12 cellular contexts compared by ENCODE assay signal in the genomic region with DNA sequence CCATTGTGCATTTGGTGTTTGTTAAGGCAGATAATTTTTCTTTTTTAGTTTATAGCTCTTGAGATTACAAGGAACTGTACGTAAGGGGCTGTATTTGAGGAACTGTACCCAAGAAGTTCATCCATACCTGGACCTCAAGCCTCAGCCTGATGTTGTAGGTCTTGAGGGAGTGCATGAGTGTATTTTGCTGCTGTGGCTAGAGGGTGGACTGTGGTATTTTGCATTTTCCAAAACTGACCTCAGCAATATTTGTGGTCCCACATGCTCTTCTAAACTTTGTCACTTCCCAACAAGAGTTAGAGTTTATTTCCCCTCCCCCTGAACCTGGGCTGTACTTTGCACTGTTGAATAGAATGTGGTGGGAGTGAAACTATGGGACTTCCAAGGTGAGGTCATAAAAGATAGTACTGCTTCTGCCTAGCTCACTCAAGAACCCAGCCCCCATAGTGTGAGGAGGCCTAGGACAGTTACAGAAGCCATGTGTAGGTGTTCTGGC. TPM values are rescaled to one million over a fixed set of nuclear protein-coding genes. Genes with fewer than 3 reads are reported as not detected.
DNase-seq lines count a peak whose midpoint lies in the region; ATAC-seq, FAIRE-seq and TF ChIP-seq lines count a peak whose summit lies in the region.
"Had no signal": no experiment of that assay in that cellular context is flagged by ENCODE, and none has a peak within 500 bp of the region (broad histone marks: within the 10 kb centered on the region; RNA-seq: fewer than 3 reads in every experiment).

No MANE protein-coding gene starts in this region.

- in situ Hi-C loops in gastrocnemius medialis (cut with MboI; ENCODE audit: low sequenced_read_pairs in 4 of 4): no loop called here

- peak; percentile 85 for FAIRE-seq in GM18507 (lab: Jason Lieb, UNC)

- no peaks in the 10 kb centered on the region for H3K4me1 ChIP-seq in gastrocnemius medialis
- H3K4me1 ChIP-seq: right lobe of liver had no signal

- DNase-seq in GM18507 (ENCODE audit: extremely low spot score, insufficient read length, low read depth): no peak
- peak; percentile 33 for DNase-seq in NCI-H226
- DNase-seq in NCI-H1930 (lab: John Stamatoyannopoulos, UW): no peak
- no peak for DNase-seq in gastrocnemius medialis
- no peak for DNase-seq in head of caudate nucleus
- DNase-seq in caudate nucleus (lab: John Stamatoyannopoulos, UW): no peak
- DNase-seq: CD4-positive, CD25-positive, alpha-beta regulatory T cell; IMR-90; NCI-H2227 treated with DMSO at 0.1 percent for 48 hours; right lobe of liver had no signal

- intact Hi-C loops in gastrocnemius medialis (cut with DNase I; ENCODE audit: low total_unique reads): no loop called here
- intact Hi-C loops in head of caudate nucleus (cut with DNase I): no loop called here

- H3K36me3 ChIP-seq in gastrocnemius medialis: no peaks in the 10 kb centered on the region
- H3K36me3 ChIP-seq: right lobe of liver had no signal

- no peaks in the 10 kb centered on the region for H3K27me3 ChIP-seq in gastrocnemius medialis
- H3K27me3 ChIP-seq: right lobe of liver had no signal

- no peak overlapping the region for H3K4me3 ChIP-seq in gastrocnemius medialis
- H3K4me3 ChIP-seq: right lobe of liver had no signal

- TF ChIP-seq POLR2A in gastrocnemius medialis (IDR thresholded peaks at IDR 0.05): no peak

- H3K27ac ChIP-seq in gastrocnemius medialis (no peak overlapping the region), caudate nucleus (ENCODE audit: low read depth, low read length) (no peak overlapping the region)
- H3K27ac ChIP-seq: right lobe of liver had no signal

- no peak for TF ChIP-seq CTCF in gastrocnemius medialis (IDR thresholded peaks at IDR 0.05 in 4 of 5, conservative IDR thresholded peaks at IDR 0.05 in 1 of 5)

- no peaks in the 10 kb centered on the region for H3K9me3 ChIP-seq in gastrocnemius medialis
- H3K9me3 ChIP-seq: right lobe of liver had no signal

- ATAC-seq in GM19438 (IDR thresholded peaks at IDR 0.05; ENCODE audit: low read depth, unreplicated experiment): peak; percentile 72
- peak; percentile 98 for ATAC-seq in HG02938 (IDR thresholded peaks at IDR 0.05; ENCODE audit: unreplicated experiment)
- no peak for ATAC-seq in gastrocnemius medialis

RNA-seq across cellular contexts. Expression of gene FBXO33, which starts 42.2 kb away (rescaled TPM):
- total RNA-seq in gastrocnemius medialis: 1 to 10 TPM; 5.3 to 8.0 (median 5.9) TPM

Comparison
In these comparisons a context has a peak if more than half of its experiments do, and no peak if none do; other contexts are left out.
1. ATAC-seq: peak in GM19438 (single experiment) and HG02938 (single experiment); none in gastrocnemius medialis (0 of 2).